ENCODE assay signal across 13 cellular contexts in genomic region chr15:39788108-39788507, GRCh38. TPM values are rescaled to one million over a fixed set of nuclear protein-coding genes. Genes with fewer than 3 reads are reported as not detected.
A peak's percentile ranks its signal among the peaks of the same experiment; 100 is the strongest.
DNase-seq lines count a peak whose midpoint lies in the region; ATAC-seq lines count a peak whose summit lies in the region.
"Had no signal": no experiment of that assay in that cellular context is flagged by ENCODE, and none has a peak within 500 bp of the region (broad histone marks: within the 10 kb centered on the region; RNA-seq: fewer than 3 reads in every experiment).

No MANE protein-coding gene starts in this region.

- H3K27me3 ChIP-seq in iPS-20b (ENCODE audit: insufficient read depth, low read length) = no peaks in the 10 kb centered on the region
- no peaks in the 10 kb centered on the region for H3K27me3 ChIP-seq in aorta (ENCODE audit: control insufficient read depth in 1 of 2, insufficient read depth in 2 of 2, low read length in 1 of 2)

- H3K36me3 Mint-ChIP-seq in T-helper 2 cell treated with Interferon-gamma antibody and Interleukin-4, amounts not matched to agents 5 μg/mL and 100 μg/mL, for 36 hours (ENCODE audit: low read depth) = peaks cover 4% of the 10 kb centered on the region
- H3K36me3 Mint-ChIP-seq: brain had no signal

- intact Hi-C loops in aorta (cut with DNase I) = loop anchor here (5.0 to 10.0 kb wide), 5 partner anchors 84 to 247 kb away; partner anchors contain the start of genes GPR176 (in 1 of the 2) and SRP14 (in 1 of the 2)

- no peak overlapping the region for H3K4me3 ChIP-seq in iPS-20b (ENCODE audit: low read length)
- H3K4me3 ChIP-seq in aorta (ENCODE audit: low read length in 2 of 2) = no peak overlapping the region

- no peak overlapping the region for H3K4me3 Mint-ChIP-seq in T-helper 2 cell treated with Interferon-gamma antibody and Interleukin-4, amounts not matched to agents 5 μg/mL and 100 μg/mL, for 36 hours
- H3K4me3 Mint-ChIP-seq: naive thymus-derived CD4-positive, alpha-beta T cell had no signal

- H3K9me3 ChIP-seq in iPS-20b (ENCODE audit: insufficient read depth, low read depth, low read length) = no peaks in the 10 kb centered on the region
- H3K9me3 ChIP-seq in aorta (ENCODE audit: control insufficient read depth, low read length) = no peaks in the 10 kb centered on the region

- DNase-seq in EH (ENCODE audit: low read depth) (peak; percentile 63), HUDEP-2 (lab: John Stamatoyannopoulos, UW; ENCODE audit: unreplicated experiment in 76 of 76) (no peak), islet precursor cell (no peak), aorta (no peak)
- peak; percentile 37 for DNase-seq in T-helper 2 cell treated with Interferon-gamma antibody and Interleukin-4, amounts not matched to agents 5 μg/mL and 100 μg/mL, for 36 hours (ENCODE audit: low spot score)
- DNase-seq: activated CD4-positive, alpha-beta T cell treated with anti-CD3 and anti-CD28 coated beads, Interleukin-2, amount 50 U/mL, for 4 hours; naive thymus-derived CD4-positive, alpha-beta T cell; NCI-H1048; NCI-H526 treated with DMSO at 0.1 percent for 48 hours; stimulated activated CD4-positive, alpha-beta T cell treated with anti-CD3 and anti-CD28 coated beads, Interleukin-12 subunit alpha, Interleukin-12 subunit beta, amount 100 ng/mL, for 4 hours had no signal

- H3K9me3 Mint-ChIP-seq in T-helper 2 cell treated with Interferon-gamma antibody and Interleukin-4, amounts not matched to agents 5 μg/mL and 100 μg/mL, for 36 hours = no peaks in the 10 kb centered on the region
- H3K9me3 Mint-ChIP-seq: brain; naive thymus-derived CD4-positive, alpha-beta T cell had no signal

- ATAC-seq in GM18868 (IDR thresholded peaks at IDR 0.05; ENCODE audit: unreplicated experiment) = peak; percentile 74
- no peak for ATAC-seq in aorta (ENCODE audit: low FRiP score)

- H3K27ac ChIP-seq in iPS-20b (ENCODE audit: low read length) (no peak overlapping the region), aorta (ENCODE audit: low read depth in 1 of 2, low read length in 2 of 2) (no peak overlapping the region)

- 65 to 73% methylated on average over 4 of the region's 4 CpGs for WGBS in aorta, 2 donors

- H3K4me1 ChIP-seq in iPS-20b (ENCODE audit: insufficient read depth, low read length) = peaks cover 60% of the 10 kb centered on the region
- H3K4me1 ChIP-seq in aorta (ENCODE audit: control insufficient read depth in 1 of 2, insufficient read depth in 2 of 2, low read length in 2 of 2) = no peaks in the 10 kb centered on the region

- no peak overlapping the region for H3K27ac Mint-ChIP-seq in T-helper 2 cell treated with Interferon-gamma antibody and Interleukin-4, amounts not matched to agents 5 μg/mL and 100 μg/mL, for 36 hours

- H3K9ac ChIP-seq in iPS-20b (ENCODE audit: low read depth, low read length) = 0 out of 2 replicates have a peak overlapping the region, but pooled peaks have one; percentile 7

- H3K36me3 ChIP-seq in iPS-20b (ENCODE audit: insufficient read depth, low read depth, low read length) = no peaks in the 10 kb centered on the region
- H3K36me3 ChIP-seq in aorta (ENCODE audit: control insufficient read depth in 1 of 2, insufficient read depth in 2 of 2, low read length in 1 of 2) = no peaks in the 10 kb centered on the region

- peaks cover 30% of the 10 kb centered on the region for H3K4me1 Mint-ChIP-seq in T-helper 2 cell treated with Interferon-gamma antibody and Interleukin-4, amounts not matched to agents 5 μg/mL and 100 μg/mL, for 36 hours (ENCODE audit: low read depth)

- H3K27me3 Mint-ChIP-seq in T-helper 2 cell treated with Interferon-gamma antibody and Interleukin-4, amounts not matched to agents 5 μg/mL and 100 μg/mL, for 36 hours (ENCODE audit: low read depth) = peaks cover 5% of the 10 kb centered on the region

RNA-seq across cellular contexts. Expression of gene FSIP1, which starts 5.5 kb away (rescaled TPM):
- total RNA-seq in aorta = 1 to 10 TPM; 1.2 TPM
- polyA plus RNA-seq in aorta = 1 to 10 TPM in 1 of 2 donors, not detected in 1; 1.2 TPM

Comparison
In these comparisons a context has a peak if more than half of its experiments do, and no peak if none do; other contexts are left out.
1. DNase-seq: peak in EH (single experiment) and T-helper 2 cell treated with Interferon-gamma antibody and Interleukin-4, amounts not matched to agents 5 μg/mL and 100 μg/mL, for 36 hours (single experiment); none in HUDEP-2 (0 of 76), islet precursor cell (single experiment) and aorta (0 of 2).